ENCODE assay signal across 27 cellular contexts in the genomic region with DNA sequence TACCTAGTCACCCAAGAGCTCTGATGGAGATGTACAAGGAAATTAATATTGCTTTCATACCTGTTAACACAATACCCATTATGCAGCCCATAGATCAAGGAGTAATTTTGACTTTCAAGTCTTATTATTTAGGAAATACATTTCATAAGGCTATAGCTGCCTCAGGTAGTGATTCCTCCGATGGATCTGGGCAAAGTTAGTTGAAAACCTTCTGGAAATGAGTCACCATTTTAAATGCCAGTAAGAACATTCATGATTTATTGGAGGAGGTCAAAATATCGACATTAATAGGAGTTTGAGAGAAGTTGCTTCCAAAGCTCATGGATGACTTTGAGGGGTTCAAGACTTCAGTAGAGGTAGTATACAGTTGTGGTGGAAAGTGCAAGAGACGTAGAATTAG.
A peak's percentile ranks its signal among the peaks of the same experiment; 100 is the strongest.
DNase-seq lines count a peak whose midpoint lies in the region; ATAC-seq and TF ChIP-seq lines count a peak whose summit lies in the region.
"Had no signal": no experiment of that assay in that cellular context is flagged by ENCODE, and none has a peak within 500 bp of the region (broad histone marks: within the 10 kb centered on the region; RNA-seq: fewer than 3 reads in every experiment).

No MANE protein-coding gene starts in this region.

- peak; percentile 66; the same call in 1 of the 2 replicates for ATAC-seq in PC-3
- no peak for ATAC-seq in GM18502 (IDR thresholded peaks at IDR 0.05; ENCODE audit: poor library complexity, unreplicated experiment)
- ATAC-seq: A549; CD8-positive, alpha-beta T cell had no signal

- no peaks in the 10 kb centered on the region for H3K79me2 ChIP-seq in PC-3 (ENCODE audit: low read length)

- no peak for TF ChIP-seq CTCF in PC-3 (conservative IDR thresholded peaks at IDR 0.05; ENCODE audit: low read depth, low read length)

- BruUV-seq in PC-3 (replicated peaks; lab: Mats Ljungman, UMichigan): no TSS peak

- H4K20me1 ChIP-seq in PC-3 (ENCODE audit: low read length): no peaks in the 10 kb centered on the region
- H4K20me1 ChIP-seq: BLaER1; BLaER1 treated with 17β-estradiol and CSF1 and Interleukin-3, amounts not matched to agents 10 nM and 100 nM had no signal

- H3K36me3 ChIP-seq in PC-3 (ENCODE audit: low read depth, low read length): no peaks in the 10 kb centered on the region
- H3K36me3 ChIP-seq: BE2C; BLaER1; BLaER1 treated with 17β-estradiol and CSF1 and Interleukin-3, amounts not matched to agents 10 nM and 100 nM had no signal

- H3F3A ChIP-seq in PC-3 (ENCODE audit: low read length, unreplicated experiment): no peaks in the 10 kb centered on the region

- no peak overlapping the region for H3K4me3 ChIP-seq in PC-3 (ENCODE audit: low read length)
- H3K4me3 ChIP-seq: A549; BLaER1; BLaER1 treated with 17β-estradiol and CSF1 and Interleukin-3, amounts not matched to agents 10 nM and 100 nM had no signal

- H3K9me3 ChIP-seq in PC-3 (ENCODE audit: low read length): no peaks in the 10 kb centered on the region
- H3K9me3 ChIP-seq: A549; BE2C; BLaER1; BLaER1 treated with 17β-estradiol and CSF1 and Interleukin-3, amounts not matched to agents 10 nM and 100 nM; Caco-2 had no signal

- no peak overlapping the region for H3K4me2 ChIP-seq in PC-3 (ENCODE audit: low read length)
- H3K4me2 ChIP-seq: A549; BLaER1; BLaER1 treated with 17β-estradiol and CSF1 and Interleukin-3, amounts not matched to agents 10 nM and 100 nM had no signal

- no peaks in the 10 kb centered on the region for H3K9me2 ChIP-seq in PC-3 (replicated peaks; ENCODE audit: low read length)

- POLR2A ChIA-PET in PC-3 (lab: Charles Lee; ENCODE audit: unreplicated experiment): no interaction called here

- H3K27ac ChIP-seq in PC-3 (ENCODE audit: low read length): no peak overlapping the region
- H3K27ac ChIP-seq: 22Rv1; A549; BLaER1; BLaER1 treated with 17β-estradiol and CSF1 and Interleukin-3, amounts not matched to agents 10 nM and 100 nM; C4-2B had no signal

- CTCF ChIA-PET in PC-3 (lab: Charles Lee): no interaction called here

- no peak overlapping the region for H3K9ac ChIP-seq in PC-3 (ENCODE audit: low read length)
- H3K9ac ChIP-seq: BLaER1; BLaER1 treated with 17β-estradiol and CSF1 and Interleukin-3, amounts not matched to agents 10 nM and 100 nM had no signal

- DNase-seq in PC-3: peak; percentile 52
- DNase-seq: 8988T; ACHN; AML-193; BE2C; C1 segment of cervical spinal cord; Caco-2; Calu3; CD4-positive, alpha-beta memory T cell; CD4-positive, alpha-beta T cell; CD4-positive, CD25-positive, alpha-beta regulatory T cell; CD8-positive, alpha-beta memory T cell; CD8-positive, alpha-beta T cell; COR-L47; DMS 273 treated with DMSO at 0.1 percent for 48 hours; DMS153; DMS53; DMS79; DMS79 treated with DMSO at 0.1 percent for 48 hours; DND-41; EL had no signal

- H2AFZ ChIP-seq in PC-3 (ENCODE audit: low read length): no peak overlapping the region

- H3K27me3 ChIP-seq in PC-3 (ENCODE audit: low read length): no peaks in the 10 kb centered on the region
- H3K27me3 ChIP-seq: BE2C; BLaER1; BLaER1 treated with 17β-estradiol and CSF1 and Interleukin-3, amounts not matched to agents 10 nM and 100 nM had no signal

- peaks cover 17% of the 10 kb centered on the region for H3K4me1 ChIP-seq in PC-3 (ENCODE audit: insufficient read depth, low read length)
- H3K4me1 ChIP-seq: A549, BE2C, Caco-2 had no signal

- intact Hi-C loops in PC-3 (cut with micrococcal nuclease): no loop called here
